8 cellular contexts compared by ENCODE assay signal in the genomic region with DNA sequence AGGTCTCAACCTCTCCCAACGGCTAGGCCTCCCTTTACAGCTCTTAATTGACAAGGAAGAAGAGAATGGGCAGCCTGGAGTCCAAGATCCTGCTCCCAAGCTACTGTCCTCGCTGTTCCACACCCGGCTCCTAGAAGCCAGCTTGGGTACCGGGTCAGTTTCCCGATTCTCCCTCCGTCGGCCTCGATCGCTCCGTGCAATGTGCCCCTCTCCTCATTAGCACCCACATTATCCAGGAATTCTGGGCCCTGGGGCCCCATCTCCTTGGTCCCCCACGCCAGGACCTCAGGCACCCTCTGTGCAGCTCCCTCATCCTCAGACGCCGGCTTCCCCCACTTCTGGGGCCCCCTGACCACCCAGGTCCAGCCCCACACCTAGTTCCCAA. TPM values are rescaled to one million over a fixed set of nuclear protein-coding genes. Genes with fewer than 3 reads are reported as not detected.
A peak's percentile ranks its signal among the peaks of the same experiment; 100 is the strongest.
DNase-seq lines count a peak whose midpoint lies in the region; ATAC-seq and TF ChIP-seq lines count a peak whose summit lies in the region.

No MANE protein-coding gene starts in this region.

- no peak for ATAC-seq in right lobe of liver
- no peak for ATAC-seq in upper lobe of right lung
- ATAC-seq in HG03039 (IDR thresholded peaks at IDR 0.05; ENCODE audit: unreplicated experiment) = no peak

- no peaks in the 10 kb centered on the region for H3K9me3 Mint-ChIP-seq in activated naive CD4-positive, alpha-beta T cell treated with anti-CD3 and anti-CD28 coated beads, Interleukin-2, amount 10 ng/mL, durations not matched to agents 7 days and 5 days

- H3K27me3 ChIP-seq in right lobe of liver (no peaks in the 10 kb centered on the region), upper lobe of right lung (no peaks in the 10 kb centered on the region)

- no peak for TF ChIP-seq POLR2A in right lobe of liver (IDR thresholded peaks at IDR 0.05)

- peaks cover 4% of the 10 kb centered on the region for H3K27me3 Mint-ChIP-seq in activated naive CD4-positive, alpha-beta T cell treated with anti-CD3 and anti-CD28 coated beads, Interleukin-2, amount 10 ng/mL, durations not matched to agents 7 days and 5 days

- H3K4me1 Mint-ChIP-seq in activated naive CD4-positive, alpha-beta T cell treated with anti-CD3 and anti-CD28 coated beads, Interleukin-2, amount 10 ng/mL, durations not matched to agents 7 days and 5 days = peaks cover 50% of the 10 kb centered on the region

- WGBS in right lobe of liver (ENCODE audit: insufficient coverage, low coverage, low lambda C conversion rate, missing lambda C conversion rate) = 3% methylated on average over 4 of the region's 13 CpGs

- peaks cover 43% of the 10 kb centered on the region for H3K36me3 Mint-ChIP-seq in activated naive CD4-positive, alpha-beta T cell treated with anti-CD3 and anti-CD28 coated beads, Interleukin-2, amount 10 ng/mL, durations not matched to agents 7 days and 5 days

- H3K27ac Mint-ChIP-seq in activated naive CD4-positive, alpha-beta T cell treated with anti-CD3 and anti-CD28 coated beads, Interleukin-2, amount 10 ng/mL, durations not matched to agents 7 days and 5 days = peak overlapping the region; percentile 99

- peak overlapping the region; percentile 97 for H3K27ac ChIP-seq in angular gyrus (ENCODE audit: low read depth, low read length)
- peak overlapping the region; percentile 80 to 89 (median 83) for H3K27ac ChIP-seq in right lobe of liver
- peak overlapping the region; percentile 95 for H3K27ac ChIP-seq in upper lobe of right lung

- CTCF ChIA-PET in activated naive CD4-positive, alpha-beta T cell treated with anti-CD3 and anti-CD28 coated beads, Interleukin-2, amount 10 ng/mL, durations not matched to agents 7 days and 5 days (lab: Charles Lee) = interaction anchor here (0.9 to 12.1 kb wide), 2 partner anchors 51 to 87 kb away, joined by 3 to 111 read pairs; partner anchors contain the start of gene SIDT2

- H3K4me3 ChIP-seq in right lobe of liver (peak overlapping the region; percentile 96 to 99 (median 97)), upper lobe of right lung (peak overlapping the region; percentile 92)

- H3K36me3 ChIP-seq in right lobe of liver (peaks cover 0 to 27% (median 7%) of the 10 kb centered on the region in 4 donors), upper lobe of right lung (peaks cover 37% of the 10 kb centered on the region)

- DNase-seq in activated naive CD4-positive, alpha-beta T cell treated with anti-CD3 and anti-CD28 coated beads, Interleukin-2, amount 10 ng/mL, durations not matched to agents 7 days and 5 days = no peak
- no peak for DNase-seq in activated naive CD4-positive, alpha-beta T cell treated with Interleukin-2 at 50 U/mL for 16 hours
- DNase-seq in right lobe of liver = no peak
- no peak for DNase-seq in upper lobe of right lung
- DNase-seq in RPMI8226 = no peak
- no peak for DNase-seq in posterior vena cava (ENCODE audit: low spot score)

- intact Hi-C loops in right lobe of liver (cut with DNase I) = no loop called here
- intact Hi-C loops in upper lobe of right lung (cut with DNase I) = no loop called here
- intact Hi-C loops in posterior vena cava (cut with DNase I) = no loop called here

- H3K4me1 ChIP-seq in right lobe of liver = peaks cover 0 to 18% (median 6%) of the 10 kb centered on the region in 4 donors
- H3K4me1 ChIP-seq in upper lobe of right lung = peaks cover 14% of the 10 kb centered on the region

- H3K4me3 Mint-ChIP-seq in activated naive CD4-positive, alpha-beta T cell treated with anti-CD3 and anti-CD28 coated beads, Interleukin-2, amount 10 ng/mL, durations not matched to agents 7 days and 5 days = peak overlapping the region; percentile 99

- H3K9me3 ChIP-seq in right lobe of liver = no peaks in the 10 kb centered on the region
- H3K9me3 ChIP-seq in upper lobe of right lung = no peaks in the 10 kb centered on the region

- TF ChIP-seq CTCF in right lobe of liver (IDR thresholded peaks at IDR 0.05) = no peak
- no peak for TF ChIP-seq CTCF in upper lobe of right lung (IDR thresholded peaks at IDR 0.05)

RNA-seq across cellular contexts. Expression of gene PCSK7, which starts 0.2 kb away (rescaled TPM):
- total RNA-seq in right lobe of liver = 10 to 100 TPM; 19.3 to 28.5 (median 25.8) TPM
- 57.8 TPM for total RNA-seq in upper lobe of right lung
- total RNA-seq in posterior vena cava = 10 to 100 TPM; 41.9 to 48.6 TPM

RNA-seq across cellular contexts. Expression of gene RNF214, which starts 0.8 kb away (rescaled TPM):
- total RNA-seq in right lobe of liver (1 to 10 TPM; 5.6 to 9.4 (median 7.3) TPM), upper lobe of right lung (27.1 TPM), posterior vena cava (10 to 100 TPM; 24.8 to 25.7 TPM)

RNA-seq across cellular contexts. Expression of gene TAGLN, which starts 32.5 kb away (rescaled TPM):
- total RNA-seq in right lobe of liver (100 to 1,000 TPM in 4 of 6 experiments, 10 to 100 TPM in 2; 41.2 to 158 (median 112) TPM), upper lobe of right lung (465 TPM), posterior vena cava (1,000 to 10,000 TPM; 5,409 to 9,264 TPM)

RNA-seq across cellular contexts. Expression of gene SIDT2, which starts 53.1 kb away (rescaled TPM):
- 10 to 100 TPM; 24.6 to 49.9 (median 35.5) TPM for total RNA-seq in right lobe of liver
- total RNA-seq in upper lobe of right lung = 107 TPM
- total RNA-seq in posterior vena cava = 10 to 100 TPM; 39.2 to 49.5 TPM

RNA-seq across cellular contexts. Expression of gene BACE1-AS, which starts 59.5 kb away (rescaled TPM):
- 1 to 10 TPM in 5 of 6 experiments, under 1 TPM in 1; 0.75 to 2.9 (median 2.1) TPM for total RNA-seq in right lobe of liver
- 8.2 TPM for total RNA-seq in upper lobe of right lung
- total RNA-seq in posterior vena cava = 10 to 100 TPM in 1 of 2 donors, 1 to 10 TPM in 1; 9.7 to 10.1 TPM

Comparison
In these comparisons a context has a peak if more than half of its experiments do, and no peak if none do; other contexts are left out.
1. RNA of gene TAGLN, which starts 32.5 kb away (total RNA-seq): 5,409 to 9,264 TPM in posterior vena cava; 465 TPM in upper lobe of right lung (single experiment) and 41.2 to 158 TPM in right lobe of liver; every median in the first group is over 10 times any median in the second.
2. Peak in every context shown above with its lines, with median percentiles within 50 percentile points of each other: H3K27ac ChIP-seq.